Comparison of ENCODE assay signal across 18 cellular contexts in the genomic region with DNA sequence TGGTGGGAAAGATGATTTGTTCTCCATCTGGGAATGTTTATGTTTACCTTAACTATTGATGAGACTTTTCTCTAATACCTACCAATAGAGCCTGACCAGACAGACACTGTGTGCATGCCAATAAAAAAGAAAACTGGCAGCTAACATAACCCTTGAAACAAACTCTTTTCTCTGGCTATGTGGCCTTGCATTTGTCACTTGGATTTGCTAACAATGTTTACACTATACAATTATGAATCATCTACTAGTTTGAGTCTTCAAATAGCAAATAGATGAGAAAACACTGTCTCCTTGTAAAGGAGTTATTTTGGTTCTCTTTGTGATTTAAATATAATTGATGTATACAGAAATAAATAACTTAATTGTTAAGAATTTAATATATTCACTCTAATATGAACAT.
DNase-seq lines count a peak whose midpoint lies in the region; ATAC-seq, FAIRE-seq and TF ChIP-seq lines count a peak whose summit lies in the region.
"Had no signal": no experiment of that assay in that cellular context is flagged by ENCODE, and none has a peak within 500 bp of the region (broad histone marks: within the 10 kb centered on the region; RNA-seq: fewer than 3 reads in every experiment).

No MANE protein-coding gene starts in this region.

- H2AFZ ChIP-seq in ACC112 (ENCODE audit: low read length, unreplicated experiment) = peak overlapping the region; percentile 99

- no peaks in the 10 kb centered on the region for H3K36me3 ChIP-seq in ACC112 (ENCODE audit: insufficient read depth, low read length)

- H3K4me3 ChIP-seq in ACC112 (ENCODE audit: low read depth, low read length) (peak overlapping the region; percentile 49), foreskin fibroblast (ENCODE audit: low read depth in 1 of 2, low read length in 2 of 2) (no peak overlapping the region)
- H3K4me3 ChIP-seq: coronary artery had no signal

- peak overlapping the region; percentile 31; the same call in 1 of the 2 replicates for H3K27ac ChIP-seq in ACC112 (ENCODE audit: low read depth, low read length)
- H3K27ac ChIP-seq: coronary artery had no signal

- peak; percentile 75 for FAIRE-seq in H54 (lab: Jason Lieb, UNC)
- FAIRE-seq: HepG2 had no signal

- no peak for TF ChIP-seq POLR2A in H54 (IDR thresholded peaks at IDR 0.05; ENCODE audit: low read depth, low read length)

- no peaks in the 10 kb centered on the region for H3K79me2 ChIP-seq in ACC112 (ENCODE audit: control insufficient read depth, insufficient read depth, low read length, unreplicated experiment)

- DNase-seq in H54 (ENCODE audit: insufficient read length, low spot score) (no peak), foreskin fibroblast (peak; percentile 24 to 47), glomerular visceral epithelial cell (ENCODE audit: extremely low spot score) (no peak), NCI-H1092 (lab: John Stamatoyannopoulos, UW) (no peak), SHP77 treated with DMSO at 0.1 percent for 48 hours (lab: John Stamatoyannopoulos, UW) (no peak)
- DNase-seq: activated CD4-positive, alpha-beta T cell treated with anti-CD3 and anti-CD28 coated beads, Interleukin-2, amount 50 U/mL, for 4 hours; activated T-cell treated with anti-CD3 and anti-CD28 coated beads, Interleukin-2, amount 50 U/mL, for 48 hours; amniotic stem cell; left ventricle myocardium superior; NCI-H1417 treated with DMSO at 0.1 percent for 48 hours; NCI-H226; stimulated activated CD4-positive, alpha-beta T cell treated with anti-CD3 and anti-CD28 coated beads, Interleukin-1b, Interleukin-23, amount 100 ng/mL, for 48 hours had no signal

- no peaks in the 10 kb centered on the region for H3K27me3 ChIP-seq in ACC112 (ENCODE audit: insufficient read depth, low read length)

- ATAC-seq in SK-N-SH treated with all-trans-retinoic acid at 6 μM for 48 hours (peak; percentile 28; the same call in 2 of the 3 replicates), GM18519 (IDR thresholded peaks at IDR 0.05; ENCODE audit: low FRiP score, unreplicated experiment) (no peak)
- ATAC-seq: HepG2; left ventricle myocardium superior; natural killer cell treated with Interleukin-12 subunit alpha and Interleukin-12 subunit beta and Interleukin-15 and Interleukin-18, amount 100 ng/mL, for 72 hours had no signal

- TF ChIP-seq CTCF in foreskin fibroblast (IDR thresholded peaks at IDR 0.05; ENCODE audit: low read depth, low read length) = no peak

- H3K4me1 ChIP-seq in ACC112 (ENCODE audit: control insufficient read depth, insufficient read depth, low read length, unreplicated experiment) = peaks cover 8% of the 10 kb centered on the region

TF ChIP-seq in SK-N-SH treated with all-trans-retinoic acid at 6 μM for 48 hours, 23 proteins besides CTCF, POLR2A, EP300 and RAD21:
- TF ChIP-seq ESRRG (CRISPR knock-in tag; IDR thresholded peaks at IDR 0.05) = no peak
- TF ChIP-seq SNAI2 (CRISPR knock-in tag; IDR thresholded peaks at IDR 0.05) = no peak
- no peak for TF ChIP-seq RARB (CRISPR knock-in tag; IDR thresholded peaks at IDR 0.05)
- no peak for TF ChIP-seq ARNTL (CRISPR knock-in tag; IDR thresholded peaks at IDR 0.05; ENCODE audit: borderline replicate concordance, low read depth)
- TF ChIP-seq ZC3H10 (CRISPR knock-in tag; IDR thresholded peaks at IDR 0.05) = no peak
- TF ChIP-seq OSR1 (CRISPR knock-in tag; IDR thresholded peaks at IDR 0.05) = no peak
- no peak for TF ChIP-seq ZNF565 (CRISPR knock-in tag; conservative IDR thresholded peaks at IDR 0.05; ENCODE audit: low read depth)
- no peak for TF ChIP-seq GLIS3 (CRISPR knock-in tag; IDR thresholded peaks at IDR 0.05)
- no peak for TF ChIP-seq ZNF8 (CRISPR knock-in tag; IDR thresholded peaks at IDR 0.05)
- no peak for TF ChIP-seq CSRNP3 (CRISPR knock-in tag; IDR thresholded peaks at IDR 0.05)
- TF ChIP-seq ZFP30 (CRISPR knock-in tag; IDR thresholded peaks at IDR 0.05) = no peak
- TF ChIP-seq PPARA (CRISPR knock-in tag; IDR thresholded peaks at IDR 0.05; ENCODE audit: borderline replicate concordance) = no peak
- TF ChIP-seq BACH2 (CRISPR knock-in tag; IDR thresholded peaks at IDR 0.05; ENCODE audit: borderline replicate concordance) = no peak
- no peak for TF ChIP-seq TCF4 (CRISPR knock-in tag; IDR thresholded peaks at IDR 0.05; ENCODE audit: borderline replicate concordance)
- TF ChIP-seq, protein P1, sequence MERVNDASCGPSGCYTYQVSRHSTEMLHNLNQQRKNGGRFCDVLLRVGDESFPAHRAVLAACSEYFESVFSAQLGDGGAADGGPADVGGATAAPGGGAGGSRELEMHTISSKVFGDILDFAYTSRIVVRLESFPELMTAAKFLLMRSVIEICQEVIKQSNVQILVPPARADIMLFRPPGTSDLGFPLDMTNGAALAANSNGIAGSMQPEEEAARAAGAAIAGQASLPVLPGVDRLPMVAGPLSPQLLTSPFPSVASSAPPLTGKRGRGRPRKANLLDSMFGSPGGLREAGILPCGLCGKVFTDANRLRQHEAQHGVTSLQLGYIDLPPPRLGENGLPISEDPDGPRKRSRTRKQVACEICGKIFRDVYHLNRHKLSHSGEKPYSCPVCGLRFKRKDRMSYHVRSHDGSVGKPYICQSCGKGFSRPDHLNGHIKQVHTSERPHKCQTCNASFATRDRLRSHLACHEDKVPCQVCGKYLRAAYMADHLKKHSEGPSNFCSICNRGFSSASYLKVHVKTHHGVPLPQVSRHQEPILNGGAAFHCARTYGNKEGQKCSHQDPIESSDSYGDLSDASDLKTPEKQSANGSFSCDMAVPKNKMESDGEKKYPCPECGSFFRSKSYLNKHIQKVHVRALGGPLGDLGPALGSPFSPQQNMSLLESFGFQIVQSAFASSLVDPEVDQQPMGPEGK (CRISPR knock-in tag; IDR thresholded peaks at IDR 0.05; ENCODE audit: borderline replicate concordance) = no peak
- no peak for TF ChIP-seq ZNF70 (CRISPR knock-in tag; IDR thresholded peaks at IDR 0.05)
- TF ChIP-seq CSDC2 (CRISPR knock-in tag; IDR thresholded peaks at IDR 0.05) = no peak
TF ChIP-seq in SK-N-SH treated with all-trans-retinoic acid at 6 μM for 48 hours: peak in this region for 0.

Comparison
In these comparisons a context has a peak if more than half of its experiments do, and no peak if none do; other contexts are left out.
1. DNase-seq: peak in foreskin fibroblast (2 of 2); none in H54 (single experiment), glomerular visceral epithelial cell (single experiment), NCI-H1092 (single experiment) and SHP77 treated with DMSO at 0.1 percent for 48 hours (single experiment).